In the genomic region with DNA sequence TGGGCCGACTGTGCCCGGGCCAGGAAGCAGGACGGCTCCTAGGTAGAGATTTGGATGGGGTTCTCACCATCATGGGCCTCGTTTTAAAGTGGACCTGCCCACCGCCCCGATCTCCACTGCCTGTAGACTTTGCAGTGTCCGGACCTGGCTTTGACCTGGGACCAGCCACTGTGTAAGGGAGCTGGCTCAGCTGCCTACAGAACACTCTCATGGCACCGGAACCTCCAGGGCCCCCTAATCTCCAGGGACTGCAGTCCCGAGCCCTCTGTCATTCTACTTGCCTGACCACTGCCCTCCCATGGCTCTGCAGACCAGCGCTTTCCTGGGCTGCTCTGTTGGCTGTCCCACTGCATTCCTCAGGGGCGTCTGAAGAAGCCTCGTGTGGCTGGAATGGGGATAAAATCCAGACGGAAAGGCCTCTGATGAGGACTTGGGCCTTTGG, we compare ENCODE assay signal across 10 cellular contexts.
DNase-seq lines count a peak whose midpoint lies in the region; ATAC-seq, FAIRE-seq and TF ChIP-seq lines count a peak whose summit lies in the region.
"Had no signal": no experiment of that assay in that cellular context is flagged by ENCODE, and none has a peak within 500 bp of the region (broad histone marks: within the 10 kb centered on the region; RNA-seq: fewer than 3 reads in every experiment).

No MANE protein-coding gene starts in this region.

- no peak overlapping the region for H3K4me3 Mint-ChIP-seq in nephron
- H3K4me3 Mint-ChIP-seq: CD8-positive, alpha-beta T cell; T-helper 1 cell treated with Interleukin-12 subunit alpha and Interleukin-12 subunit beta and Interleukin-4 antibody, amounts not matched to agents 30 μg/mL and 1 μg/mL, for 36 hours had no signal

- TF ChIP-seq CTCF in nephron (IDR thresholded peaks at IDR 0.05; ENCODE audit: unreplicated experiment in 3 of 3) = peak in 2 of 3 experiments; percentile 15 to 22

- DNase-seq in AG08396 (ENCODE audit: low spot score) (peak; percentile 78), HTR-8/SVneo (ENCODE audit: insufficient read length, low spot score) (peak; percentile 44), fibroblast of gingiva (ENCODE audit: low read depth) (peak; percentile 25), NCI-H1105 treated with DMSO at 0.1 percent for 48 hours (lab: John Stamatoyannopoulos, UW) (no peak)
- DNase-seq: CD8-positive, alpha-beta T cell had no signal

- H3K9me3 Mint-ChIP-seq in nephron = no peaks in the 10 kb centered on the region
- H3K9me3 Mint-ChIP-seq: CD8-positive, alpha-beta T cell; T-helper 1 cell treated with Interleukin-12 subunit alpha and Interleukin-12 subunit beta and Interleukin-4 antibody, amounts not matched to agents 30 μg/mL and 1 μg/mL, for 36 hours had no signal

- H3K27ac Mint-ChIP-seq in nephron = peak overlapping the region in 2 of 3 experiments; percentile 15 to 53
- H3K27ac Mint-ChIP-seq: CD8-positive, alpha-beta T cell; T-helper 1 cell treated with Interleukin-12 subunit alpha and Interleukin-12 subunit beta and Interleukin-4 antibody, amounts not matched to agents 30 μg/mL and 1 μg/mL, for 36 hours had no signal

- FAIRE-seq in HTR-8/SVneo (lab: Jason Lieb, UNC) = no peak

- ATAC-seq in HG03521 (IDR thresholded peaks at IDR 0.05; ENCODE audit: unreplicated experiment) (no peak), HG02938 (IDR thresholded peaks at IDR 0.05; ENCODE audit: unreplicated experiment) (no peak), HG03175 (IDR thresholded peaks at IDR 0.05; ENCODE audit: unreplicated experiment) (no peak)
- ATAC-seq: CD8-positive, alpha-beta T cell had no signal

- H3K4me1 Mint-ChIP-seq in nephron = peaks cover 56% of the 10 kb centered on the region

- peaks cover 12% of the 10 kb centered on the region for H3K27me3 Mint-ChIP-seq in nephron (ENCODE audit: low read depth)

- no peaks in the 10 kb centered on the region for H3K36me3 Mint-ChIP-seq in nephron (ENCODE audit: low read depth)
- H3K36me3 Mint-ChIP-seq: CD8-positive, alpha-beta T cell had no signal
